Comparison of ENCODE assay signal across 8 cellular contexts in genomic region chr17:63621229-63621683, GRCh38. TPM values are rescaled to one million over a fixed set of nuclear protein-coding genes. Genes with fewer than 3 reads are reported as not detected.
DNase-seq lines count a peak whose midpoint lies in the region; ATAC-seq and TF ChIP-seq lines count a peak whose summit lies in the region.

No MANE protein-coding gene starts in this region.

- peak overlapping the region; percentile 77 for H3K4me3 ChIP-seq in GM12875 (ENCODE audit: low read depth, low read length)
- peak overlapping the region; percentile 77 for H3K4me3 ChIP-seq in fibroblast of the aortic adventitia (ENCODE audit: low read depth, low read length)
- peak overlapping the region; percentile 83 for H3K4me3 ChIP-seq in rectal smooth muscle tissue (ENCODE audit: low read length)

- peak overlapping the region; percentile 69 for H3K27ac ChIP-seq in rectal smooth muscle tissue (ENCODE audit: low read depth, low read length)

- DNase-seq in SW480 (ENCODE audit: low spot score): peak; percentile 69
- no peak for DNase-seq in fibroblast of the aortic adventitia (ENCODE audit: low read depth)
- no peak for DNase-seq in 8988T
- no peak for DNase-seq in HCEC 1CT

- no peak for ATAC-seq in GM21360 (IDR thresholded peaks at IDR 0.05; ENCODE audit: unreplicated experiment)
- no peak for ATAC-seq in HG02840 (IDR thresholded peaks at IDR 0.05; ENCODE audit: low FRiP score, unreplicated experiment)

- H3K4me1 ChIP-seq in rectal smooth muscle tissue (ENCODE audit: control insufficient read depth, insufficient read depth, low read length): peaks cover 10% of the 10 kb centered on the region

- peak overlapping the region; percentile 27 for H3K9ac ChIP-seq in rectal smooth muscle tissue (ENCODE audit: low read length)

- no peaks in the 10 kb centered on the region for H3K27me3 ChIP-seq in rectal smooth muscle tissue (ENCODE audit: control insufficient read depth, insufficient read depth, low read length)

- TF ChIP-seq CTCF in GM12875 (IDR thresholded peaks at IDR 0.05; ENCODE audit: borderline replicate concordance, insufficient read depth, low read depth, low read length) (no peak), fibroblast of the aortic adventitia (IDR thresholded peaks at IDR 0.05; ENCODE audit: insufficient read depth, low read length) (no peak)

- no peaks in the 10 kb centered on the region for H3K36me3 ChIP-seq in rectal smooth muscle tissue (ENCODE audit: control insufficient read depth, insufficient read depth, low read length)

RNA-seq across cellular contexts. Expression of gene MAP3K3, which starts 1.0 kb away (rescaled TPM):
- total RNA-seq in fibroblast of the aortic adventitia (ENCODE audit: low replicate concordance): 25.0 and 37.4 TPM in 2 replicates

RNA-seq across cellular contexts. Expression of gene TACO1, which starts 20.6 kb away (rescaled TPM):
- 16.1 and 20.3 TPM in 2 replicates for total RNA-seq in fibroblast of the aortic adventitia (ENCODE audit: low replicate concordance)
